11 cellular contexts compared by ENCODE assay signal in the genomic region with DNA sequence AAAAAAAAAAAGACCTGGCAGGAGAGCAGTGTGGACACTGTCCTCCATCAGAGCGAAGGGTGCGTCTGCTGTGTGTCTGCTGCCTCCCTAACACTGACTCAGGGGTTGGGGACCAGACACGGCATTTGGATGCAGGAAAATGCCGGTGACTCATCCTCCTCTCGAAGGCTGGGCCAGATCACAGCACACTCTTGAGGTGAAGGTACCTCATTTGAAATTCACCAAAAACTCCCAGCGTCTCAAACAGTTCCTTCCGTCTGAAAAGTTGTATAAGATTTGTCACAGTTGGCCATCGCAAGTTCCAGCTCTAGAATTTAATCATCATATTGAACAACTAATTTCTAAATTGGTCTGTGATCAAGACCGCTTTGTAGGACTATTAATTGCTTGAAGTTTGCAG.
DNase-seq lines count a peak whose midpoint lies in the region; ATAC-seq and TF ChIP-seq lines count a peak whose summit lies in the region.
"Had no signal": no experiment of that assay in that cellular context is flagged by ENCODE, and none has a peak within 500 bp of the region (broad histone marks: within the 10 kb centered on the region; RNA-seq: fewer than 3 reads in every experiment).

No MANE protein-coding gene starts in this region.

- H3K9me2 ChIP-seq in GM23338 (ENCODE audit: insufficient read depth) = no peaks in the 10 kb centered on the region

- DNase-seq in AG10803 (ENCODE audit: low read depth) = peak; percentile 57
- DNase-seq in HFFc6 = peak; percentile 43
- peak; percentile 60 to 62 for DNase-seq in activated T-cell treated with anti-CD3 and anti-CD28 coated beads, Interleukin-2, amount 50 U/mL, for 72 hours
- DNase-seq in iris pigment epithelial cell (ENCODE audit: low read depth) = peak; percentile 45
- no peak for DNase-seq in GM23338 (ENCODE audit: low spot score)
- DNase-seq in NOMO-1 treated with DMSO at 0.1 percent for 48 hours (lab: John Stamatoyannopoulos, UW; ENCODE audit: unreplicated experiment) = no peak
- DNase-seq in G401 (ENCODE audit: low spot score) = no peak
- DNase-seq: body of pancreas, heart right ventricle had no signal

- H3K4me2 ChIP-seq in GM23338 = no peak overlapping the region

- peak; percentile 75 to 96 for ATAC-seq in activated T-cell treated with anti-CD3 and anti-CD28 coated beads, Interleukin-2, amount 50 U/mL, for 72 hours (replicated peaks in 1 of 2)
- ATAC-seq in GM23338 = no peak
- ATAC-seq in gastroesophageal sphincter = no peak
- ATAC-seq: body of pancreas, heart right ventricle had no signal

- 64 to 83% methylated on average over 4 to 9 of the region's 9 CpGs for WGBS in gastroesophageal sphincter (ENCODE audit: low coverage in 1 of 2), 2 donors

- H4K20me1 ChIP-seq in GM23338 (replicated peaks; ENCODE audit: insufficient read depth) = no peaks in the 10 kb centered on the region

- H3K4me1 Mint-ChIP-seq in HFFc6 (ENCODE audit: low read depth) (peaks cover 26% of the 10 kb centered on the region), GM23338 (no peaks in the 10 kb centered on the region; the same call in 2 of the 3 replicates)
- peaks cover 53% of the 10 kb centered on the region for H3K4me1 Mint-ChIP-seq in activated T-cell treated with anti-CD3 and anti-CD28 coated beads, Interleukin-2, amount 50 U/mL, for 72 hours (ENCODE audit: low read depth)

- TF ChIP-seq EP300 in gastroesophageal sphincter (IDR thresholded peaks at IDR 0.05) = no peak

- H3K9me3 Mint-ChIP-seq in HFFc6 = no peaks in the 10 kb centered on the region
- no peaks in the 10 kb centered on the region for H3K9me3 Mint-ChIP-seq in activated T-cell treated with anti-CD3 and anti-CD28 coated beads, Interleukin-2, amount 50 U/mL, for 72 hours
- no peaks in the 10 kb centered on the region for H3K9me3 Mint-ChIP-seq in GM23338

- in situ Hi-C loops in G401 (cut with HindIII; ENCODE audit: low sequenced_read_pairs) = no loop called here

- H3K27ac ChIP-seq in GM23338 (ENCODE audit: low read depth) (no peak overlapping the region), gastroesophageal sphincter (no peak overlapping the region)
- H3K27ac ChIP-seq: body of pancreas, heart right ventricle had no signal

- H3K27ac Mint-ChIP-seq in HFFc6 (no peak overlapping the region), GM23338 (no peak overlapping the region)
- peak overlapping the region; percentile 10 for H3K27ac Mint-ChIP-seq in activated T-cell treated with anti-CD3 and anti-CD28 coated beads, Interleukin-2, amount 50 U/mL, for 72 hours

- H3K4me1 ChIP-seq in GM23338 (ENCODE audit: insufficient read depth) (no peaks in the 10 kb centered on the region), gastroesophageal sphincter (peaks cover 0 to 9% (median 0%) of the 10 kb centered on the region in 3 donors)
- H3K4me1 ChIP-seq: body of pancreas had no signal

- H3K27me3 Mint-ChIP-seq in HFFc6 (ENCODE audit: insufficient read depth) = no peaks in the 10 kb centered on the region; the same call in none of the 2 replicates
- H3K27me3 Mint-ChIP-seq in activated T-cell treated with anti-CD3 and anti-CD28 coated beads, Interleukin-2, amount 50 U/mL, for 72 hours (ENCODE audit: low read depth) = no peaks in the 10 kb centered on the region
- peaks cover 3% of the 10 kb centered on the region for H3K27me3 Mint-ChIP-seq in GM23338 (ENCODE audit: insufficient read depth, low read depth, poor library complexity)

- H3K9me3 ChIP-seq in gastroesophageal sphincter = no peaks in the 10 kb centered on the region
- H3K9me3 ChIP-seq: body of pancreas, heart right ventricle had no signal

- TF ChIP-seq POLR2A in gastroesophageal sphincter (IDR thresholded peaks at IDR 0.05) = no peak

- H3F3A ChIP-seq in GM23338 (replicated peaks; ENCODE audit: low read depth) = no peaks in the 10 kb centered on the region

- no peak overlapping the region for H2AFZ ChIP-seq in GM23338

- H3K79me2 ChIP-seq in GM23338 (replicated peaks; ENCODE audit: insufficient read depth) = no peaks in the 10 kb centered on the region

- H3K27me3 ChIP-seq in GM23338 (ENCODE audit: insufficient read depth) = no peaks in the 10 kb centered on the region
- no peaks in the 10 kb centered on the region for H3K27me3 ChIP-seq in gastroesophageal sphincter
- H3K27me3 ChIP-seq: body of pancreas had no signal

- H3K4me3 Mint-ChIP-seq in HFFc6 (no peak overlapping the region), GM23338 (no peak overlapping the region)
- H3K4me3 Mint-ChIP-seq in activated T-cell treated with anti-CD3 and anti-CD28 coated beads, Interleukin-2, amount 50 U/mL, for 72 hours = peak overlapping the region in 1 of 2 donors; percentile 60

- TF ChIP-seq CTCF in AG10803 (conservative IDR thresholded peaks at IDR 0.05; ENCODE audit: low read length) = no peak
- TF ChIP-seq CTCF in HFFc6 (IDR thresholded peaks at IDR 0.05) = no peak
- TF ChIP-seq CTCF in GM23338 (conservative IDR thresholded peaks at IDR 0.05; ENCODE audit: low read depth in 2 of 2) = no peak
- no peak for TF ChIP-seq CTCF in gastroesophageal sphincter (IDR thresholded peaks at IDR 0.05)

- H3K36me3 ChIP-seq in GM23338 (ENCODE audit: insufficient read depth) = no peaks in the 10 kb centered on the region
- no peaks in the 10 kb centered on the region for H3K36me3 ChIP-seq in gastroesophageal sphincter
- H3K36me3 ChIP-seq: heart right ventricle had no signal

- no peaks in the 10 kb centered on the region for H3K36me3 Mint-ChIP-seq in HFFc6 (ENCODE audit: low read depth)
- H3K36me3 Mint-ChIP-seq in activated T-cell treated with anti-CD3 and anti-CD28 coated beads, Interleukin-2, amount 50 U/mL, for 72 hours (ENCODE audit: insufficient read depth in 2 of 2) = no peaks in the 10 kb centered on the region
- no peaks in the 10 kb centered on the region for H3K36me3 Mint-ChIP-seq in GM23338 (ENCODE audit: low read depth)

- H3K4me3 ChIP-seq in AG10803 (ENCODE audit: low read length) = no peak overlapping the region
- H3K4me3 ChIP-seq in GM23338 = no peak overlapping the region
- H3K4me3 ChIP-seq in gastroesophageal sphincter = no peak overlapping the region
- H3K4me3 ChIP-seq: body of pancreas, heart right ventricle, skin epidermis had no signal

TF ChIP-seq in GM23338, 12 proteins besides CTCF, POLR2A, EP300 and RAD21:
- TF ChIP-seq EZH2phosphoT487 (IDR thresholded peaks at IDR 0.05; ENCODE audit: unreplicated experiment) (no peak), ZNF114 (CRISPR knock-in tag; IDR thresholded peaks at IDR 0.05) (no peak), JUNB (IDR thresholded peaks at IDR 0.05; ENCODE audit: unreplicated experiment) (no peak), EZH2 (IDR thresholded peaks at IDR 0.05; ENCODE audit: low read depth, unreplicated experiment) (no peak), CREB1 (CRISPR knock-in tag; IDR thresholded peaks at IDR 0.05; ENCODE audit: low read depth) (no peak), ZNF331 (CRISPR knock-in tag; IDR thresholded peaks at IDR 0.05; ENCODE audit: low read depth) (no peak), POLR2AphosphoS5 (IDR thresholded peaks at IDR 0.05; ENCODE audit: low read depth) (no peak), ETS1 (IDR thresholded peaks at IDR 0.05) (no peak)

Comparison
In these comparisons a context has a peak if more than half of its experiments do, and no peak if none do; other contexts are left out.
1. DNase-seq: peak in AG10803 (single experiment), HFFc6 (single experiment), activated T-cell treated with anti-CD3 and anti-CD28 coated beads, Interleukin-2, amount 50 U/mL, for 72 hours (2 of 2) and iris pigment epithelial cell (single experiment); none in GM23338 (single experiment), NOMO-1 treated with DMSO at 0.1 percent for 48 hours (single experiment) and G401 (single experiment).
2. ATAC-seq: peak in activated T-cell treated with anti-CD3 and anti-CD28 coated beads, Interleukin-2, amount 50 U/mL, for 72 hours (2 of 2); none in GM23338 (single experiment) and gastroesophageal sphincter (single experiment).